In genomic region chr12:15650399-15651128, GRCh38 we compare ENCODE assay signal across 23 cellular contexts.
DNase-seq lines count a peak whose midpoint lies in the region; ATAC-seq and TF ChIP-seq lines count a peak whose summit lies in the region.
"Had no signal": no experiment of that assay in that cellular context is flagged by ENCODE, and none has a peak within 500 bp of the region (broad histone marks: within the 10 kb centered on the region; RNA-seq: fewer than 3 reads in every experiment).

No MANE protein-coding gene starts in this region.

- no peaks in the 10 kb centered on the region for H4K20me1 ChIP-seq in IMR-90 (ENCODE audit: insufficient read depth, low read length)

- TF ChIP-seq RAD21 in IMR-90 (IDR thresholded peaks at IDR 0.05; ENCODE audit: low read length) = no peak

- H2AFZ ChIP-seq in ACC112 (ENCODE audit: low read length, unreplicated experiment) (no peak overlapping the region), IMR-90 (replicated peaks; ENCODE audit: low read length, poor library complexity) (no peak overlapping the region)

- no peak overlapping the region for H2AK5ac ChIP-seq in IMR-90 (ENCODE audit: low read depth, low read length)

- H3K4me3 ChIP-seq in ACC112 (ENCODE audit: low read depth, low read length) (no peak overlapping the region), IMR-90 (ENCODE audit: insufficient read depth, low read depth, low read length) (no peak overlapping the region), endodermal cell (ENCODE audit: low read length) (no peak overlapping the region), ascending aorta (no peak overlapping the region)
- H3K4me3 ChIP-seq: lung, prostate gland had no signal

- H3K27ac Mint-ChIP-seq in endodermal cell (peak overlapping the region; percentile 1), neural crest cell (ENCODE audit: unreplicated experiment) (peak overlapping the region; percentile 12)
- H3K27ac Mint-ChIP-seq: effector memory CD8-positive, alpha-beta T cell; T-helper 1 cell treated with Interleukin-12 subunit alpha and Interleukin-12 subunit beta and Interleukin-4 antibody, amounts not matched to agents 30 μg/mL and 1 μg/mL, for 36 hours had no signal

- H4K5ac ChIP-seq in IMR-90 (ENCODE audit: low read depth, low read length) = 0 out of 2 replicates have a peak overlapping the region, but pooled peaks have one; percentile 2

- no peak overlapping the region for H2BK20ac ChIP-seq in IMR-90 (ENCODE audit: low read depth, low read length)

- H4K8ac ChIP-seq in IMR-90 (ENCODE audit: low read depth in 2 of 2, low read length in 2 of 2) = 0 out of 4 replicates have a peak overlapping the region, but pooled peaks of 1 of the 2 experiments have one; percentile 8

- BruUV-seq in IMR-90 (replicated peaks; lab: Mats Ljungman, UMichigan) = no TSS peak

- peaks cover 3% of the 10 kb centered on the region for H3K9me3 Mint-ChIP-seq in endodermal cell
- H3K9me3 Mint-ChIP-seq in neural crest cell = no peaks in the 10 kb centered on the region
- H3K9me3 Mint-ChIP-seq: effector memory CD8-positive, alpha-beta T cell; T-helper 1 cell treated with Interleukin-12 subunit alpha and Interleukin-12 subunit beta and Interleukin-4 antibody, amounts not matched to agents 30 μg/mL and 1 μg/mL, for 36 hours had no signal

- TF ChIP-seq CTCF in IMR-90 (conservative IDR thresholded peaks at IDR 0.05; ENCODE audit: low read depth, low read length) = no peak
- no peak for TF ChIP-seq CTCF in endodermal cell (conservative IDR thresholded peaks at IDR 0.05)
- TF ChIP-seq CTCF in neural crest cell (conservative IDR thresholded peaks at IDR 0.05) = no peak
- TF ChIP-seq CTCF in ascending aorta (IDR thresholded peaks at IDR 0.05) = no peak

- 0 out of 2 replicates have a peak overlapping the region, but pooled peaks have one; percentile 17 for H3K14ac ChIP-seq in IMR-90 (replicated peaks; ENCODE audit: low read depth, low read length)

- no peak overlapping the region; the same call in 1 of the 2 replicates for H4K91ac ChIP-seq in IMR-90 (ENCODE audit: insufficient read depth, low read depth, low read length)

- H3K79me1 ChIP-seq in IMR-90 (ENCODE audit: low read depth in 1 of 2, low read length in 2 of 2) = peaks cover 2 to 8% of the 10 kb centered on the region in 2 experiments; a peak in 2 of 4 replicates

- no CpG with 5 or more reads among the region's 6 CpGs for WGBS in IMR-90 (ENCODE audit: extremely low coverage in 2 of 2, insufficient read length in 1 of 2), 2 experiments
- WGBS in endodermal cell (ENCODE audit: insufficient coverage in 1 of 2, insufficient read length in 1 of 2), 2 experiments = 79 to 100% methylated on average over 1 to 6 of the region's 6 CpGs

- H3K23ac ChIP-seq in IMR-90 (ENCODE audit: low read depth, low read length) = no peak overlapping the region

- H3K9me1 ChIP-seq in IMR-90 (ENCODE audit: insufficient read depth, low read length) = peaks cover 11% of the 10 kb centered on the region; the same call in 1 of the 2 replicates

- peak overlapping the region; percentile 38; the same call in 1 of the 2 replicates for H3K4me2 ChIP-seq in IMR-90 (ENCODE audit: low read depth, low read length)

- intact Hi-C loops in IMR-90 (cut with micrococcal nuclease) = no loop called here
- intact Hi-C loops in ascending aorta (cut with DNase I) = no loop called here

- no peak overlapping the region for H3K9ac ChIP-seq in IMR-90 (ENCODE audit: low read depth, low read length)
- no peak overlapping the region for H3K9ac ChIP-seq in endodermal cell (ENCODE audit: extremely low read depth, low read length, poor library complexity, severe bottlenecking)

- H3K4me1 ChIP-seq in ACC112 (ENCODE audit: control insufficient read depth, insufficient read depth, low read length, unreplicated experiment) (peaks cover 45% of the 10 kb centered on the region), IMR-90 (ENCODE audit: control insufficient read depth, insufficient read depth, low read length) (peaks cover 11% of the 10 kb centered on the region), endodermal cell (ENCODE audit: control insufficient read depth, insufficient read depth, low read length) (peaks cover 5% of the 10 kb centered on the region), ascending aorta (no peaks in the 10 kb centered on the region)
- H3K4me1 ChIP-seq: prostate gland had no signal

- peak overlapping the region; percentile 37; the same call in 1 of the 2 replicates for H2BK120ac ChIP-seq in IMR-90 (ENCODE audit: low read depth, low read length)

- H3K27ac ChIP-seq in ACC112 (ENCODE audit: low read depth, low read length) (peak overlapping the region; percentile 97), IMR-90 (ENCODE audit: insufficient read depth, low read length) (no peak overlapping the region), endodermal cell (ENCODE audit: low read depth, low read length) (no peak overlapping the region), ascending aorta (peak overlapping the region in 1 of 2 donors; percentile 21)
- H3K27ac ChIP-seq: C4-2B, prostate gland, VCaP had no signal

- H3K56ac ChIP-seq in IMR-90 (ENCODE audit: extremely low read depth, insufficient read depth, low read length) = no peak overlapping the region

- POLR2A ChIA-PET in IMR-90 (lab: Charles Lee; ENCODE audit: unreplicated experiment) = no interaction called here

- H2AK9ac ChIP-seq in IMR-90 (replicated peaks; ENCODE audit: low read depth, low read length, poor library complexity) = no peak overlapping the region

- no peak for ATAC-seq in IMR-90 (ENCODE audit: low read depth)
- no peak for ATAC-seq in HG03457 (IDR thresholded peaks at IDR 0.05; ENCODE audit: unreplicated experiment)
- ATAC-seq: effector memory CD8-positive, alpha-beta T cell had no signal

- H3K4me1 Mint-ChIP-seq in endodermal cell = peaks cover 22% of the 10 kb centered on the region
- H3K4me1 Mint-ChIP-seq in neural crest cell = peaks cover 29% of the 10 kb centered on the region

- H3K36me3 Mint-ChIP-seq in endodermal cell (ENCODE audit: low read depth) = peaks cover 7% of the 10 kb centered on the region
- peaks cover 14% of the 10 kb centered on the region for H3K36me3 Mint-ChIP-seq in neural crest cell (ENCODE audit: low read depth)

- peaks cover 45% of the 10 kb centered on the region for H3K36me3 ChIP-seq in ACC112 (ENCODE audit: insufficient read depth, low read length)
- peaks cover 12% of the 10 kb centered on the region for H3K36me3 ChIP-seq in IMR-90 (ENCODE audit: control insufficient read depth, insufficient read depth, low read length)
- H3K36me3 ChIP-seq in endodermal cell (ENCODE audit: control insufficient read depth, insufficient read depth, low read length) = no peaks in the 10 kb centered on the region
- H3K36me3 ChIP-seq in ascending aorta = peaks cover 29 to 57% of the 10 kb centered on the region in 2 donors
- H3K36me3 ChIP-seq: prostate gland had no signal

- H2BK5ac ChIP-seq in IMR-90 (ENCODE audit: low read depth, low read length, poor library complexity, severe bottlenecking) = peak overlapping the region; percentile 15

- no peak overlapping the region for H3K4me3 Mint-ChIP-seq in endodermal cell
- H3K4me3 Mint-ChIP-seq in neural crest cell = no peak overlapping the region
- H3K4me3 Mint-ChIP-seq: effector memory CD8-positive, alpha-beta T cell; T-helper 1 cell treated with Interleukin-12 subunit alpha and Interleukin-12 subunit beta and Interleukin-4 antibody, amounts not matched to agents 30 μg/mL and 1 μg/mL, for 36 hours had no signal

- dilution Hi-C loops in IMR-90 (cut with HindIII; ENCODE audit: low sequenced_read_pairs, unreplicated experiment) = no loop called here

- DNase-seq in IMR-90 (no peak), endodermal cell (no peak), neural crest cell (ENCODE audit: low read depth, low spot score) (no peak), NCI-H128 (lab: John Stamatoyannopoulos, UW; ENCODE audit: unreplicated experiment) (no peak), NCI-H1436 (lab: John Stamatoyannopoulos, UW) (no peak), ascending aorta (ENCODE audit: low spot score in 2 of 2) (no peak)
- DNase-seq: activated CD4-positive, alpha-beta T cell treated with anti-CD3 and anti-CD28 coated beads, Interleukin-2, amount 50 U/mL, for 48 hours; activated gamma-delta T cell treated with Interleukin-2 at 50 U/mL for 16 hours; cerebellar nuclear complex; effector memory CD8-positive, alpha-beta T cell; islet precursor cell; NCI-H1092 treated with DMSO at 0.1 percent for 48 hours; NCI-H524 treated with DMSO at 0.1 percent for 48 hours; SHP77; small intestine; stimulated activated CD4-positive, alpha-beta T cell treated with anti-CD3 and anti-CD28 coated beads, Interleukin-4, amount 100 ng/mL, for 4 hours had no signal

- in situ Hi-C loops in IMR-90 (cut with MboI; ENCODE audit: low sequenced_read_pairs) = no loop called here

- peaks cover 8% of the 10 kb centered on the region for H3K79me2 ChIP-seq in ACC112 (ENCODE audit: control insufficient read depth, insufficient read depth, low read length, unreplicated experiment)

- H3K4ac ChIP-seq in IMR-90 (ENCODE audit: low read depth, low read length) = no peak overlapping the region; the same call in 1 of the 2 replicates

- no peaks in the 10 kb centered on the region for H3K27me3 ChIP-seq in ACC112 (ENCODE audit: insufficient read depth, low read length)
- no peaks in the 10 kb centered on the region for H3K27me3 ChIP-seq in IMR-90 (ENCODE audit: control insufficient read depth, insufficient read depth, low read length)
- no peaks in the 10 kb centered on the region for H3K27me3 ChIP-seq in endodermal cell (ENCODE audit: control insufficient read depth, insufficient read depth, low read length, poor library complexity, severe bottlenecking)
- H3K27me3 ChIP-seq in ascending aorta = no peaks in the 10 kb centered on the region

- H3K9me3 ChIP-seq in IMR-90 (ENCODE audit: control insufficient read depth, insufficient read depth, low read length) (no peaks in the 10 kb centered on the region; the same call in 1 of the 2 replicates), endodermal cell (ENCODE audit: control insufficient read depth, low read length) (peaks cover 14% of the 10 kb centered on the region), ascending aorta (no peaks in the 10 kb centered on the region)
- H3K9me3 ChIP-seq: prostate gland had no signal

- TF ChIP-seq POLR2A in IMR-90 (IDR thresholded peaks at IDR 0.05; ENCODE audit: low read depth, low read length) = no peak

- peak overlapping the region; percentile 74 for H3K18ac ChIP-seq in IMR-90 (ENCODE audit: low read depth, low read length)

- CTCF ChIA-PET in IMR-90 (lab: Yijun Ruan, JAX) = interaction anchor here (0.6 kb wide), 1 partner anchor 312 kb away, joined by 4 read pairs; no protein-coding TSS in a partner anchor

- no peaks in the 10 kb centered on the region for H3K27me3 Mint-ChIP-seq in endodermal cell (ENCODE audit: insufficient read depth)
- H3K27me3 Mint-ChIP-seq in neural crest cell (ENCODE audit: low read depth) = no peaks in the 10 kb centered on the region

- H2BK15ac ChIP-seq in IMR-90 (ENCODE audit: low read depth, low read length) = no peak overlapping the region

TF ChIP-seq in IMR-90, 13 proteins besides CTCF, POLR2A, EP300 and RAD21 (continues in another document):
- TF ChIP-seq NFE2L2 (IDR thresholded peaks at IDR 0.05; ENCODE audit: low read depth, low read length) (no peak), MXI1 (IDR thresholded peaks at IDR 0.05; ENCODE audit: borderline replicate concordance, low read depth, low read length) (no peak), RCOR1 (IDR thresholded peaks at IDR 0.05; ENCODE audit: insufficient replicate concordance, low read length) (no peak), SMC3 (IDR thresholded peaks at IDR 0.05; ENCODE audit: low read depth, low read length) (no peak), FOS (IDR thresholded peaks at IDR 0.05; ENCODE audit: low read depth, low read length) (no peak)
